ENCODE assay signal across 8 cellular contexts in genomic region chr7:95772298-95772770, GRCh38.
DNase-seq lines count a peak whose midpoint lies in the region; FAIRE-seq and TF ChIP-seq lines count a peak whose summit lies in the region.

TSS of gene DYNC1I1 (plus strand) at chr7:95772554. CDS start at chr7:95804730, 32,176 bp downstream.

- peak within 1 kb of the TSS; percentile 79 for H3K4me2 ChIP-seq in KMS-11

- no peak for FAIRE-seq in H54 (lab: Jason Lieb, UNC)

- peak; percentile 94 for TF ChIP-seq POLR2A in H54 (IDR thresholded peaks at IDR 0.05; ENCODE audit: low read depth, low read length)

- H3K4me1 ChIP-seq in KMS-11 (ENCODE audit: low read depth, poor library complexity, severe bottlenecking), result peaks cover 7% of the 10 kb centered on the region

- no peaks in the 10 kb centered on the region for H3K79me2 ChIP-seq in KMS-11 (ENCODE audit: insufficient read depth, low read depth)

- H3K9ac ChIP-seq in KMS-11, result peak within 1 kb of the TSS; percentile 61

- DNase-seq in GM10266 (ENCODE audit: extremely low spot score), result peak; percentile 73
- DNase-seq in H54 (ENCODE audit: insufficient read length, low spot score), result peak; percentile 77
- DNase-seq in SHP77 treated with DMSO at 0.1 percent for 48 hours (lab: John Stamatoyannopoulos, UW), result peak; percentile 45
- peak in 56 of 61 donors; percentile 12 to 83 (median 66) for DNase-seq in caudate nucleus (lab: John Stamatoyannopoulos, UW)
- peak; percentile 94 for DNase-seq in islet precursor cell
- DNase-seq in KG1 (lab: John Stamatoyannopoulos, UW), result no peak

- H2AFZ ChIP-seq in KMS-11 (ENCODE audit: low read depth), result peak within 1 kb of the TSS; percentile 60

- no peaks in the 10 kb centered on the region for H3K27me3 ChIP-seq in KMS-11 (ENCODE audit: insufficient read depth, low read depth)

- no peaks in the 10 kb centered on the region for H3K36me3 ChIP-seq in KMS-11 (ENCODE audit: insufficient read depth)

- no peak within 1 kb of the TSS for H3K27ac ChIP-seq in KMS-11
- H3K27ac ChIP-seq in caudate nucleus (ENCODE audit: low read depth, low read length), result peak within 1 kb of the TSS; percentile 39
- peak within 1 kb of the TSS in 8 of 21 experiments; percentile 13 to 61 (median 38) for H3K27ac ChIP-seq in skin epidermis

- no peaks in the 10 kb centered on the region for H4K20me1 ChIP-seq in KMS-11 (ENCODE audit: insufficient read depth)

- no peak for TF ChIP-seq CTCF in GM10266 (IDR thresholded peaks at IDR 0.05; ENCODE audit: control insufficient read depth, insufficient read depth, low read depth, missing control alignments)
- TF ChIP-seq CTCF in KMS-11 (conservative IDR thresholded peaks at IDR 0.05; ENCODE audit: low read depth, low read length), result no peak

- peak within 1 kb of the TSS; percentile 57 for H3K4me3 ChIP-seq in KMS-11 (IDR thresholded peaks at IDR 0.05; ENCODE audit: insufficient read depth, low read depth, low read length)
- peak within 1 kb of the TSS; percentile 33 to 62 (median 46) for H3K4me3 ChIP-seq in skin epidermis
